In genomic region chr3:187746059-187746453, GRCh38 we compare ENCODE assay signal across 8 cellular contexts. TPM values are rescaled to one million over a fixed set of nuclear protein-coding genes. Genes with fewer than 3 reads are reported as not detected.
A peak's percentile ranks its signal among the peaks of the same experiment; 100 is the strongest.
DNase-seq lines count a peak whose midpoint lies in the region; ATAC-seq and TF ChIP-seq lines count a peak whose summit lies in the region.

No MANE protein-coding gene starts in this region.

- H3K4me1 ChIP-seq in ES-I3 (ENCODE audit: insufficient read depth, low read length) (peaks cover 24% of the 10 kb centered on the region; the same call in 1 of the 2 replicates), esophagus squamous epithelium (peaks cover 17 to 76% (median 37%) of the 10 kb centered on the region in 3 donors), psoas muscle (peaks cover 29% of the 10 kb centered on the region)

- intact Hi-C loops in esophagus squamous epithelium (cut with DNase I) (loop anchor here (10.0 kb wide), 1 partner anchor 309 kb away; no protein-coding TSS in a partner anchor), psoas muscle (cut with DNase I) (loop anchor here (5.0 to 10.0 kb wide), 3 partner anchors 171 to 839 kb away; no protein-coding TSS in a partner anchor)

- peak overlapping the region; percentile 79 for H3K9ac ChIP-seq in ES-I3 (ENCODE audit: low read depth, low read length)

- no peak for TF ChIP-seq POLR2A in esophagus squamous epithelium (IDR thresholded peaks at IDR 0.05)

- TF ChIP-seq CTCF in esophagus squamous epithelium (IDR thresholded peaks at IDR 0.05) (no peak), psoas muscle (IDR thresholded peaks at IDR 0.05) (no peak)

- H3K9me3 ChIP-seq in ES-I3 (ENCODE audit: control insufficient read depth, insufficient read depth, low read length) = no peaks in the 10 kb centered on the region
- no peaks in the 10 kb centered on the region for H3K9me3 ChIP-seq in esophagus squamous epithelium
- H3K9me3 ChIP-seq in psoas muscle = no peaks in the 10 kb centered on the region

- H3K4me3 ChIP-seq in esophagus squamous epithelium (peak overlapping the region; percentile 69 to 82 (median 74)), psoas muscle (peak overlapping the region; percentile 93)

- ATAC-seq in psoas muscle = no peak
- ATAC-seq in HG02981 (IDR thresholded peaks at IDR 0.05; ENCODE audit: unreplicated experiment) = no peak

- DNase-seq in RKO (ENCODE audit: low spot score) = peak; percentile 9
- DNase-seq in esophagus squamous epithelium (lab: John Stamatoyannopoulos, UW) = no peak
- no peak for DNase-seq in psoas muscle
- no peak for DNase-seq in NCI-H146 treated with DMSO at 0.1 percent for 48 hours (lab: John Stamatoyannopoulos, UW; ENCODE audit: unreplicated experiment)
- DNase-seq in activated CD4-positive, CD25-positive, alpha-beta regulatory T cell (lab: John Stamatoyannopoulos, UW) = no peak
- DNase-seq in RPMI8226 = no peak

- H3K36me3 ChIP-seq in ES-I3 (ENCODE audit: insufficient read depth, low read length) = no peaks in the 10 kb centered on the region
- no peaks in the 10 kb centered on the region for H3K36me3 ChIP-seq in esophagus squamous epithelium
- H3K36me3 ChIP-seq in psoas muscle (ENCODE audit: insufficient read depth in 1 of 2, low read depth in 1 of 2) = no peaks in the 10 kb centered on the region

- peak overlapping the region; percentile 96 to 99 (median 98) for H3K27ac ChIP-seq in esophagus squamous epithelium
- H3K27ac ChIP-seq in psoas muscle = peak overlapping the region; percentile 100

- H3K27me3 ChIP-seq in esophagus squamous epithelium = no peaks in the 10 kb centered on the region
- H3K27me3 ChIP-seq in psoas muscle (ENCODE audit: insufficient read depth in 3 of 3, low read length in 2 of 3) = no peaks in the 10 kb centered on the region

- WGBS in esophagus squamous epithelium, 2 donors = 2% methylated on average over 6 of the region's 6 CpGs
- 1 to 6% (median 2%) methylated on average over 6 of the region's 6 CpGs for WGBS in psoas muscle, 3 donors

RNA-seq across cellular contexts. Expression of gene BCL6, which starts 0.8 kb away (rescaled TPM):
- total RNA-seq in esophagus squamous epithelium (10 to 100 TPM; 30.8 to 94.4 (median 42.6) TPM), psoas muscle (100 to 1,000 TPM; 235 to 524 (median 312) TPM)
- polyA plus RNA-seq in psoas muscle = 100 to 1,000 TPM in 2 of 3 donors, 10 to 100 TPM in 1; 43.2 to 276 (median 172) TPM

RNA-seq across cellular contexts. Expression of gene RTP2, which starts 43.7 kb away (rescaled TPM):
- not detected for total RNA-seq in esophagus squamous epithelium
- 1 to 10 TPM in 1 of 4 donors, under 1 TPM in 2, not detected in 1; 0.21 to 4.0 (median 0.32) TPM for total RNA-seq in psoas muscle
- polyA plus RNA-seq in psoas muscle = under 1 TPM in 2 of 3 donors, not detected in 1; 0.08 to 0.66 TPM
